ENCODE assay signal across 1 cellular context in the genomic region with DNA sequence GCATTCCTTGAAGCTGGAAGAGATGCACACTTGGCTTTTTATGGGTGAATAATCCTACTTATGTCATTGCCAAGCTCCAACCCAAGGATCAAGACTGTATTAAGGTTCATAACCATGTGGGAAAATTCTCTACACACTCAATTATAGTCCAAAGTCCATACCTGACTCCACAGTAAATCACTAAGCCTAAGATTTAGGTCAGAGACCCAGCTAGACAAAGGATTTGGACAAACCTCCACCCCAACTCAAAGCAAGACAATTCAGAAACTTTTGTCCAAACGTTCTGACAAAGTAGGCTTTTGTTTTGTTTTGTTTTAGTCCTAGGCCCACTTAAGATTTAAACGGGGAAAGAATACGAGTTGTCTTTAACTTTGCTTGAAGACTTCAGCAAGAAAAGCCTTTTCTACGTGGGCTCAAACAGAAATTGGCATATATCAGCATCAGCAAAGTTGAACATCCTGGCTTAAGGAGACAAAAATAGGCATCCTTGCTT.
A peak's percentile ranks its signal among the peaks of the same experiment; 100 is the strongest.
TF ChIP-seq lines count a peak whose summit lies in the region.

No MANE protein-coding gene starts in this region.

TF ChIP-seq in K562, 482 proteins besides CTCF, POLR2A, EP300 and RAD21 (continued from another document):
- TF ChIP-seq, protein P1, sequence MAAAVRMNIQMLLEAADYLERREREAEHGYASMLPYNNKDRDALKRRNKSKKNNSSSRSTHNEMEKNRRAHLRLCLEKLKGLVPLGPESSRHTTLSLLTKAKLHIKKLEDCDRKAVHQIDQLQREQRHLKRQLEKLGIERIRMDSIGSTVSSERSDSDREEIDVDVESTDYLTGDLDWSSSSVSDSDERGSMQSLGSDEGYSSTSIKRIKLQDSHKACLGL (CRISPR knock-in tag; IDR thresholded peaks at IDR 0.05; ENCODE audit: borderline replicate concordance, poor library complexity, severe bottlenecking) = peak; percentile 10
- 0 out of 2 replicates have a peak, but pooled peaks have one; percentile 5 for TF ChIP-seq ZNF316 (IDR thresholded peaks at IDR 0.05)
